In genomic region chr12:107528731-107529365, GRCh38 we compare ENCODE assay signal across 23 cellular contexts.
DNase-seq lines count a peak whose midpoint lies in the region; FAIRE-seq and TF ChIP-seq lines count a peak whose summit lies in the region.
"Had no signal": no experiment of that assay in that cellular context is flagged by ENCODE, and none has a peak within 500 bp of the region (broad histone marks: within the 10 kb centered on the region; RNA-seq: fewer than 3 reads in every experiment).

No MANE protein-coding gene starts in this region.

- 99% methylated on average over 4 of the region's 7 CpGs; no CpG with 5 or more reads in 1 of the 2 donors for WGBS in neuronal stem cell (ENCODE audit: extremely low coverage in 2 of 2, insufficient read length in 2 of 2, insufficient replicate concordance in 1 of 2), 2 donors

- H3K27me3 ChIP-seq in bronchial epithelial cell (ENCODE audit: control insufficient read depth, insufficient read depth, low read length) (no peaks in the 10 kb centered on the region), neuronal stem cell (ENCODE audit: control insufficient read depth in 3 of 3, insufficient read depth in 3 of 3, low read depth in 1 of 3, low read length in 3 of 3) (no peaks in the 10 kb centered on the region)
- H3K27me3 ChIP-seq: BLaER1 had no signal

- H3K23ac ChIP-seq in neuronal stem cell (ENCODE audit: low read depth, low read length, poor library complexity) = peak overlapping the region; percentile 46

- no peak overlapping the region for H3K4me3 ChIP-seq in bronchial epithelial cell (ENCODE audit: low read depth, low read length)
- no peak overlapping the region for H3K4me3 ChIP-seq in neuronal stem cell (ENCODE audit: low read length in 2 of 2)
- H3K4me3 ChIP-seq: BLaER1, GM23338, HAP-1 had no signal

- H3K18ac ChIP-seq in neuronal stem cell (ENCODE audit: low read length) = no peak overlapping the region

- H4K91ac ChIP-seq in neuronal stem cell (ENCODE audit: low read depth, low read length, poor library complexity) = no peak overlapping the region

- H3K36me3 ChIP-seq in bronchial epithelial cell (ENCODE audit: control insufficient read depth, insufficient read depth, low read length) (no peaks in the 10 kb centered on the region), neuronal stem cell (replicated peaks in 1 of 2; ENCODE audit: control insufficient read depth in 2 of 2, insufficient read depth in 2 of 2, low read length in 2 of 2) (peaks cover 0 to 1% of the 10 kb centered on the region in 2 donors)
- H3K36me3 ChIP-seq: BLaER1, HAP-1 had no signal

- no peak overlapping the region for H3K14ac ChIP-seq in neuronal stem cell (ENCODE audit: low read length)

- H3K4me2 ChIP-seq in neuronal stem cell (ENCODE audit: insufficient read depth, low read length, poor library complexity, severe bottlenecking) = no peak overlapping the region
- H3K4me2 ChIP-seq: BLaER1, GM23338 had no signal

- no peak overlapping the region for H2BK15ac ChIP-seq in neuronal stem cell (ENCODE audit: low read length)

- peak; percentile 24 for DNase-seq in activated CD8-positive, alpha-beta memory T cell treated with anti-CD3 and anti-CD28 coated beads for 24 hours
- DNase-seq in activated CD8-positive, alpha-beta memory T cell treated with anti-CD3 and anti-CD28 coated beads, Interleukin-2, amount 50 U/mL, for 48 hours = no peak
- DNase-seq in HTR-8/SVneo (ENCODE audit: insufficient read length, low spot score) (no peak), bronchial epithelial cell (ENCODE audit: low read depth) (no peak), neuronal stem cell (ENCODE audit: low spot score) (no peak), NCI-H187 treated with DMSO at 0.1 percent for 48 hours (lab: John Stamatoyannopoulos, UW) (no peak), NCI-H2081 treated with DMSO at 0.1 percent for 48 hours (lab: John Stamatoyannopoulos, UW) (no peak), EL (no peak)
- DNase-seq: CD4-positive, CD25-positive, alpha-beta regulatory T cell; CD8-positive, alpha-beta memory T cell; DMS 273 treated with DMSO at 0.1 percent for 48 hours; DMS79; GF-D8 had no signal

- TF ChIP-seq CTCF in bronchial epithelial cell (IDR thresholded peaks at IDR 0.05; ENCODE audit: insufficient read depth, low read length, severe bottlenecking) = no peak

- no peaks in the 10 kb centered on the region for H3K4me1 ChIP-seq in neuronal stem cell (ENCODE audit: control insufficient read depth in 2 of 2, insufficient read depth in 1 of 2, low read depth in 1 of 2, low read length in 2 of 2)
- H3K4me1 ChIP-seq: BLaER1, HAP-1 had no signal

- H3K9ac ChIP-seq in neuronal stem cell (ENCODE audit: low read depth, low read length, poor library complexity) = peak overlapping the region; percentile 7
- H3K9ac ChIP-seq: BLaER1 had no signal

- H4K8ac ChIP-seq in neuronal stem cell (ENCODE audit: low read depth, low read length) = no peak overlapping the region

- H3K9me3 ChIP-seq in neuronal stem cell (replicated peaks in 1 of 2; ENCODE audit: control insufficient read depth in 2 of 2, insufficient read depth in 1 of 2, low read depth in 1 of 2, low read length in 2 of 2) = peaks cover 4 to 5% of the 10 kb centered on the region in 2 donors
- H3K9me3 ChIP-seq: HAP-1 had no signal

- H2AK5ac ChIP-seq in neuronal stem cell (ENCODE audit: low read depth, low read length) = no peak overlapping the region

- no peak overlapping the region for H2AFZ ChIP-seq in neuronal stem cell (ENCODE audit: low read length)
- H2AFZ ChIP-seq: GM23338 had no signal

- FAIRE-seq in HTR-8/SVneo (lab: Jason Lieb, UNC) (peak; percentile 93), bronchial epithelial cell (lab: Jason Lieb, UNC) (peak; percentile 77)
- FAIRE-seq: A204.1, D721Med, GM12891, GM18507, H54 had no signal

- no peaks in the 10 kb centered on the region for H3K79me1 ChIP-seq in neuronal stem cell (ENCODE audit: low read depth, low read length)

- H2BK12ac ChIP-seq in neuronal stem cell (ENCODE audit: low read length) = no peak overlapping the region

- no peak overlapping the region for H2BK120ac ChIP-seq in neuronal stem cell (ENCODE audit: low read depth, low read length)

- no peak overlapping the region for H3K27ac ChIP-seq in neuronal stem cell (replicated peaks; ENCODE audit: low read length)
- H3K27ac ChIP-seq: 22Rv1, BLaER1, C4-2B had no signal

- H3K4ac ChIP-seq in neuronal stem cell (ENCODE audit: low read length) = no peak overlapping the region

- H2BK5ac ChIP-seq in neuronal stem cell (ENCODE audit: low read length) = no peak overlapping the region
